In the genomic region with DNA sequence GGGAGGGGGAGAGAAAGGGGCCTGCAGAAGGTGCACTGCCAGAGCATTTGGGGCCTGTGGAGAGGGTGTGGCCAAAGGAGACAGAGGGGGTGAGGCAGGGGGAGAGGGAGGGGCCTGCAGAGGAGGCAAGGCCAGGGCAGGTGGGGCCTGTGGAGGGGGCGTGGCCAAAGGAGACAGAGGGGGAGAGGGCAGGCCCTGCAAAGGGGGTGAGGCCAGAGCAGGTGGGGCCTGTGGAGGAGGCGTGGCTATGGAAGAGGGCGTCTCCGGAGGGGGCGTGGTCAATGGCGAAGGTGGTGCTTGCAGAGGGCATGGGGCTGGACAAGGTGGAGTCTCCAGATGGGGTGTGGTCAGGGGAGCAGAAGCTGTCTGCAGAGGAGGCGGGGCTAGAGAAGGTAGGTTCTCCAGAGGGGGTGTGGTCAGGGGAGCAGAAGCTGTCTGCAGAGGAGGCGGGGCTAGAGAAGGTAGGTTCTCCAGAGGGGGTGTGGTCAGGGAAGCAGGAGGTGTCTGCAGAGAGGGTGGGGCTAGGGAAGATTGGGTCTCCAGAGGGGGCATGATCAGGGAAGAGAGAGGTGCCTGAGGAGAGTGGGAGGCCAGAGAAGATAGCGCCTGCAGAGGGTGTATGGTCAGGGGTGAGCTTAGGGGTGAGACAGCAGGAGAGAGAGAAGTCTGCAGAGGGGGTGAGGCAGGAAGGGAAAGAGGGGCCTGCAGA, we compare ENCODE assay signal across 8 cellular contexts. TPM values are rescaled to one million over a fixed set of nuclear protein-coding genes. Genes with fewer than 3 reads are reported as not detected.
DNase-seq lines count a peak whose midpoint lies in the region; ATAC-seq, FAIRE-seq and TF ChIP-seq lines count a peak whose summit lies in the region.

No MANE protein-coding gene starts in this region.

- H3K36me3 Mint-ChIP-seq in CD8-positive, alpha-beta T cell: no peaks in the 10 kb centered on the region
- no peaks in the 10 kb centered on the region for H3K36me3 Mint-ChIP-seq in activated naive CD8-positive, alpha-beta T cell treated with anti-CD3 and anti-CD28 coated beads, Interleukin-2, amount 50 U/mL, for 24 hours (ENCODE audit: low read depth)

- H3K4me1 Mint-ChIP-seq in CD8-positive, alpha-beta T cell (ENCODE audit: low read depth): peaks cover 39% of the 10 kb centered on the region
- peaks cover 30% of the 10 kb centered on the region for H3K4me1 Mint-ChIP-seq in activated naive CD8-positive, alpha-beta T cell treated with anti-CD3 and anti-CD28 coated beads, Interleukin-2, amount 50 U/mL, for 24 hours

- H3K9me3 Mint-ChIP-seq in CD8-positive, alpha-beta T cell: no peaks in the 10 kb centered on the region
- H3K9me3 Mint-ChIP-seq in activated naive CD8-positive, alpha-beta T cell treated with anti-CD3 and anti-CD28 coated beads, Interleukin-2, amount 50 U/mL, for 24 hours: no peaks in the 10 kb centered on the region

- H3K4me1 ChIP-seq in CD8-positive, alpha-beta T cell (ENCODE audit: insufficient read depth, low read length): peaks cover 57% of the 10 kb centered on the region
- H3K4me1 ChIP-seq in kidney (ENCODE audit: control insufficient read depth in 1 of 2, insufficient read depth in 1 of 2, low read depth in 1 of 2, low read length in 2 of 2) (peaks cover 3 to 8% of the 10 kb centered on the region in 2 donors), upper lobe of right lung (peaks cover 23% of the 10 kb centered on the region)

- H3K27me3 Mint-ChIP-seq in CD8-positive, alpha-beta T cell (ENCODE audit: low read depth): peaks cover 18% of the 10 kb centered on the region
- H3K27me3 Mint-ChIP-seq in activated naive CD8-positive, alpha-beta T cell treated with anti-CD3 and anti-CD28 coated beads, Interleukin-2, amount 50 U/mL, for 24 hours: peaks cover 45% of the 10 kb centered on the region

- intact Hi-C loops in CD8-positive, alpha-beta T cell (cut with DNase I, micrococcal nuclease): no loop called here
- intact Hi-C loops in kidney (cut with DNase I) (no loop called here), upper lobe of right lung (cut with DNase I) (no loop called here)

- H3K27ac ChIP-seq in CD8-positive, alpha-beta T cell (ENCODE audit: low read depth, low read length): no peak overlapping the region
- H3K27ac ChIP-seq in kidney (ENCODE audit: low read depth in 2 of 2, low read length in 2 of 2): no peak overlapping the region
- H3K27ac ChIP-seq in upper lobe of right lung: no peak overlapping the region

- POLR2A ChIA-PET in CD8-positive, alpha-beta T cell (lab: Charles Lee): no interaction called here

- no peaks in the 10 kb centered on the region for H3K36me3 ChIP-seq in CD8-positive, alpha-beta T cell (ENCODE audit: insufficient read depth, low read length)
- no peaks in the 10 kb centered on the region for H3K36me3 ChIP-seq in kidney (ENCODE audit: control insufficient read depth in 1 of 2, insufficient read depth in 2 of 2, low read length in 2 of 2)
- no peaks in the 10 kb centered on the region for H3K36me3 ChIP-seq in upper lobe of right lung

- peak; percentile 15 for ATAC-seq in CD8-positive, alpha-beta T cell
- ATAC-seq in activated naive CD8-positive, alpha-beta T cell treated with anti-CD3 and anti-CD28 coated beads, Interleukin-2, amount 50 U/mL, for 24 hours: peak; percentile 11
- ATAC-seq in upper lobe of right lung (peak; percentile 0), HG03045 (IDR thresholded peaks at IDR 0.05; ENCODE audit: unreplicated experiment) (no peak)

- CTCF ChIA-PET in CD8-positive, alpha-beta T cell (lab: Charles Lee): interaction anchor here (0.8 kb wide), 1 partner anchor 47 kb away, joined by 5 read pairs; no protein-coding TSS in a partner anchor

- no peak for TF ChIP-seq CTCF in CD8-positive, alpha-beta T cell (IDR thresholded peaks at IDR 0.05)
- no peak for TF ChIP-seq CTCF in kidney (IDR thresholded peaks at IDR 0.05; ENCODE audit: borderline replicate concordance, extremely low read depth, insufficient read depth)
- no peak for TF ChIP-seq CTCF in upper lobe of right lung (IDR thresholded peaks at IDR 0.05)

- no peaks in the 10 kb centered on the region for H3K9me3 ChIP-seq in CD8-positive, alpha-beta T cell (ENCODE audit: low read length)
- H3K9me3 ChIP-seq in kidney (ENCODE audit: control insufficient read depth in 1 of 2, low read length in 2 of 2) (no peaks in the 10 kb centered on the region), upper lobe of right lung (no peaks in the 10 kb centered on the region)

- no peak overlapping the region for H3K9ac ChIP-seq in kidney (ENCODE audit: low read length in 2 of 2)

- peak overlapping the region; percentile 26 for H3K4me3 Mint-ChIP-seq in CD8-positive, alpha-beta T cell
- H3K4me3 Mint-ChIP-seq in activated naive CD8-positive, alpha-beta T cell treated with anti-CD3 and anti-CD28 coated beads, Interleukin-2, amount 50 U/mL, for 24 hours: no peak overlapping the region

- H3K4me3 ChIP-seq in CD8-positive, alpha-beta T cell (ENCODE audit: low read depth, low read length): no peak overlapping the region
- H3K4me3 ChIP-seq in kidney (ENCODE audit: low read length in 2 of 2) (no peak overlapping the region), upper lobe of right lung (no peak overlapping the region)

- no peak for FAIRE-seq in kidney (lab: Jason Lieb, UNC)

- no peak overlapping the region for H3K27ac Mint-ChIP-seq in CD8-positive, alpha-beta T cell
- no peak overlapping the region for H3K27ac Mint-ChIP-seq in activated naive CD8-positive, alpha-beta T cell treated with anti-CD3 and anti-CD28 coated beads, Interleukin-2, amount 50 U/mL, for 24 hours

- DNase-seq in CD8-positive, alpha-beta T cell: peak in 4 of 7 experiments; percentile 28 to 79 (median 42)
- peak; percentile 63 for DNase-seq in HCEC 1CT
- DNase-seq in RPMI8226: peak; percentile 97
- DNase-seq in activated naive CD8-positive, alpha-beta T cell treated with anti-CD3 and anti-CD28 coated beads, Interleukin-2, amount 50 U/mL, for 24 hours: peak; percentile 68
- DNase-seq in kidney: peak; percentile 86
- peak; percentile 80 for DNase-seq in upper lobe of right lung
- DNase-seq in cerebellar nuclear complex (lab: John Stamatoyannopoulos, UW): no peak

- peaks cover 4% of the 10 kb centered on the region for H3K27me3 ChIP-seq in CD8-positive, alpha-beta T cell (ENCODE audit: insufficient read depth, low read length)
- peaks cover 37% of the 10 kb centered on the region for H3K27me3 ChIP-seq in upper lobe of right lung

RNA-seq across cellular contexts. Expression of a gene that starts 3.5 kb away (rescaled TPM):
- under 1 TPM; 0.19 to 0.47 TPM for total RNA-seq in CD8-positive, alpha-beta T cell
- total RNA-seq in kidney (4.2 TPM), upper lobe of right lung (2.6 TPM)
- 1.1 TPM for polyA plus RNA-seq in kidney (ENCODE audit: insufficient read depth, low read depth, low replicate concordance)

RNA-seq across cellular contexts. Expression of a gene that starts 17.6 kb away (rescaled TPM):
- not detected for total RNA-seq in CD8-positive, alpha-beta T cell
- total RNA-seq in kidney (9.1 TPM), upper lobe of right lung (11.0 TPM)
- 2.2 TPM for polyA plus RNA-seq in kidney (ENCODE audit: insufficient read depth, low read depth, low replicate concordance)

RNA-seq across cellular contexts. Expression of a gene that starts 33.0 kb away (rescaled TPM):
- total RNA-seq in CD8-positive, alpha-beta T cell: 100 to 1,000 TPM; 127 to 135 TPM
- total RNA-seq in kidney (37.0 TPM), upper lobe of right lung (36.4 TPM)
- polyA plus RNA-seq in kidney (ENCODE audit: insufficient read depth, low read depth, low replicate concordance): 16.7 TPM

RNA-seq across cellular contexts. Expression of a gene that starts 40.7 kb away (rescaled TPM):
- total RNA-seq in CD8-positive, alpha-beta T cell: 1 to 10 TPM; 4.1 to 4.2 TPM
- 15.9 TPM for total RNA-seq in kidney
- 14.5 TPM for polyA plus RNA-seq in kidney (ENCODE audit: insufficient read depth, low read depth, low replicate concordance)
- 15.5 TPM for total RNA-seq in upper lobe of right lung

RNA-seq across cellular contexts. Expression of a gene that starts 43.9 kb away (rescaled TPM):
- 1 to 10 TPM; 2.1 to 2.7 TPM for total RNA-seq in CD8-positive, alpha-beta T cell
- total RNA-seq in kidney: 0.44 TPM
- polyA plus RNA-seq in kidney (ENCODE audit: insufficient read depth, low read depth, low replicate concordance): 1.5 TPM
- 1.2 TPM for total RNA-seq in upper lobe of right lung

Comparison
In these comparisons a context has a peak if more than half of its experiments do, and no peak if none do; other contexts are left out.
1. DNase-seq: peak in CD8-positive, alpha-beta T cell (4 of 7), HCEC 1CT (single experiment), RPMI8226 (single experiment), activated naive CD8-positive, alpha-beta T cell treated with anti-CD3 and anti-CD28 coated beads, Interleukin-2, amount 50 U/mL, for 24 hours (single experiment), kidney (single experiment) and upper lobe of right lung (single experiment); none in cerebellar nuclear complex (0 of 2).
2. RNA of a gene that starts 17.6 kb away (total RNA-seq): 11.0 TPM in upper lobe of right lung (single experiment) and 9.1 TPM in kidney (single experiment); not detected in CD8-positive, alpha-beta T cell; every median in the first group is over 10 times any median in the second.